ENCODE assay signal across 8 cellular contexts in genomic region chr1:161453950-161454860, GRCh38. TPM values are rescaled to one million over a fixed set of nuclear protein-coding genes. Genes with fewer than 3 reads are reported as not detected.
A peak's percentile ranks its signal among the peaks of the same experiment; 100 is the strongest.
DNase-seq lines count a peak whose midpoint lies in the region; ATAC-seq and TF ChIP-seq lines count a peak whose summit lies in the region.
"Not testable (repeated sequence)": the region's sequence is repeated elsewhere in the genome, so short reads cannot be mapped to it uniquely, and the experiment has no call there.

No MANE protein-coding gene starts in this region.

- H3K36me3 ChIP-seq in upper lobe of right lung = not testable (repeated sequence)

- peak; percentile 66 for ATAC-seq in GM18870 (IDR thresholded peaks at IDR 0.05; ENCODE audit: unreplicated experiment)
- ATAC-seq in GM21528 (IDR thresholded peaks at IDR 0.05; ENCODE audit: low FRiP score, unreplicated experiment) = peak; percentile 64
- peak; percentile 76 for ATAC-seq in HG02970 (IDR thresholded peaks at IDR 0.05; ENCODE audit: low FRiP score, unreplicated experiment)
- ATAC-seq in HG03521 (IDR thresholded peaks at IDR 0.05; ENCODE audit: unreplicated experiment) = peak; percentile 48
- ATAC-seq in activated CD8-positive, alpha-beta memory T cell treated with anti-CD3 and anti-CD28 coated beads, Interleukin-2, amount 10 ng/mL, durations not matched to agents 7 days and 5 days = peak; percentile 64
- ATAC-seq in effector memory CD8-positive, alpha-beta T cell (replicated peaks) = peak; percentile 35
- ATAC-seq in naive thymus-derived CD8-positive, alpha-beta T cell = peak; percentile 39 to 53
- peak; percentile 63 for ATAC-seq in upper lobe of right lung

- not testable (repeated sequence) for H3K4me1 Mint-ChIP-seq in activated CD8-positive, alpha-beta memory T cell treated with anti-CD3 and anti-CD28 coated beads, Interleukin-2, amount 10 ng/mL, durations not matched to agents 7 days and 5 days; effector memory CD8-positive, alpha-beta T cell (ENCODE audit: low read depth in 2 of 2); naive thymus-derived CD8-positive, alpha-beta T cell

- not testable (repeated sequence) for H3K27ac Mint-ChIP-seq in activated CD8-positive, alpha-beta memory T cell treated with anti-CD3 and anti-CD28 coated beads, Interleukin-2, amount 10 ng/mL, durations not matched to agents 7 days and 5 days; effector memory CD8-positive, alpha-beta T cell; naive thymus-derived CD8-positive, alpha-beta T cell

- TF ChIP-seq CTCF in upper lobe of right lung (IDR thresholded peaks at IDR 0.05) = not testable (repeated sequence)

- H3K9me3 Mint-ChIP-seq in activated CD8-positive, alpha-beta memory T cell treated with anti-CD3 and anti-CD28 coated beads, Interleukin-2, amount 10 ng/mL, durations not matched to agents 7 days and 5 days (ENCODE audit: low read depth); effector memory CD8-positive, alpha-beta T cell; naive thymus-derived CD8-positive, alpha-beta T cell: not testable (repeated sequence)

- CTCF ChIA-PET in activated CD8-positive, alpha-beta memory T cell treated with anti-CD3 and anti-CD28 coated beads, Interleukin-2, amount 10 ng/mL, durations not matched to agents 7 days and 5 days (lab: Charles Lee) = not testable (repeated sequence)

- H3K27me3 Mint-ChIP-seq in activated CD8-positive, alpha-beta memory T cell treated with anti-CD3 and anti-CD28 coated beads, Interleukin-2, amount 10 ng/mL, durations not matched to agents 7 days and 5 days; effector memory CD8-positive, alpha-beta T cell: not testable (repeated sequence)
- peaks cover 0 to 10% (median 2%) of the 10 kb centered on the region in 5 donors for H3K27me3 Mint-ChIP-seq in naive thymus-derived CD8-positive, alpha-beta T cell

- not testable (repeated sequence) for H3K36me3 Mint-ChIP-seq in activated CD8-positive, alpha-beta memory T cell treated with anti-CD3 and anti-CD28 coated beads, Interleukin-2, amount 10 ng/mL, durations not matched to agents 7 days and 5 days; effector memory CD8-positive, alpha-beta T cell (ENCODE audit: insufficient read depth); naive thymus-derived CD8-positive, alpha-beta T cell

- not testable (repeated sequence) for H3K4me3 ChIP-seq in upper lobe of right lung

- H3K4me3 Mint-ChIP-seq in activated CD8-positive, alpha-beta memory T cell treated with anti-CD3 and anti-CD28 coated beads, Interleukin-2, amount 10 ng/mL, durations not matched to agents 7 days and 5 days; effector memory CD8-positive, alpha-beta T cell; naive thymus-derived CD8-positive, alpha-beta T cell: not testable (repeated sequence)

- H3K9me3 ChIP-seq in upper lobe of right lung = not testable (repeated sequence)

- POLR2A ChIA-PET in naive thymus-derived CD8-positive, alpha-beta T cell (lab: Charles Lee) = not testable (repeated sequence)

- not testable (repeated sequence) for H3K4me1 ChIP-seq in upper lobe of right lung

- DNase-seq in activated CD8-positive, alpha-beta memory T cell treated with anti-CD3 and anti-CD28 coated beads, Interleukin-2, amount 10 ng/mL, durations not matched to agents 7 days and 5 days = peak; percentile 51
- DNase-seq in effector memory CD8-positive, alpha-beta T cell = not testable (repeated sequence)
- DNase-seq in naive thymus-derived CD8-positive, alpha-beta T cell = peak in 1 of 10 donors; percentile 8
- DNase-seq in upper lobe of right lung = peak; percentile 84

- not testable (repeated sequence) for H3K27ac ChIP-seq in upper lobe of right lung

- not testable (repeated sequence) for H3K27me3 ChIP-seq in upper lobe of right lung

- intact Hi-C loops in upper lobe of right lung (cut with DNase I) = not testable (repeated sequence)

RNA-seq across cellular contexts. Expression of gene FCGR2A, which starts 51.1 kb away (rescaled TPM):
- total RNA-seq in activated CD8-positive, alpha-beta memory T cell treated with anti-CD3 and anti-CD28 coated beads, Interleukin-2, amount 10 ng/mL, durations not matched to agents 7 days and 5 days = under 1 TPM in 1 of 2 experiments, not detected in 1; 0.35 TPM
- under 1 TPM; 0.34 to 0.52 TPM for total RNA-seq in naive thymus-derived CD8-positive, alpha-beta T cell
- under 1 TPM in 2 of 3 donors, not detected in 1; 0.41 to 0.84 TPM for polyA plus RNA-seq in naive thymus-derived CD8-positive, alpha-beta T cell
- total RNA-seq in upper lobe of right lung = 140 TPM

Comparison
In these comparisons a context has a peak if more than half of its experiments do, and no peak if none do; other contexts are left out.
1. RNA of gene FCGR2A, which starts 51.1 kb away (total RNA-seq): 140 TPM in upper lobe of right lung (single experiment); 0.34 to 0.52 TPM in naive thymus-derived CD8-positive, alpha-beta T cell and 0.35 TPM in activated CD8-positive, alpha-beta memory T cell treated with anti-CD3 and anti-CD28 coated beads, Interleukin-2, amount 10 ng/mL, durations not matched to agents 7 days and 5 days; every median in the first group is over 10 times any median in the second.
2. Peak in every context shown above with its lines, with median percentiles within 50 percentile points of each other: ATAC-seq.